20 cellular contexts compared by ENCODE assay signal in the genomic region with DNA sequence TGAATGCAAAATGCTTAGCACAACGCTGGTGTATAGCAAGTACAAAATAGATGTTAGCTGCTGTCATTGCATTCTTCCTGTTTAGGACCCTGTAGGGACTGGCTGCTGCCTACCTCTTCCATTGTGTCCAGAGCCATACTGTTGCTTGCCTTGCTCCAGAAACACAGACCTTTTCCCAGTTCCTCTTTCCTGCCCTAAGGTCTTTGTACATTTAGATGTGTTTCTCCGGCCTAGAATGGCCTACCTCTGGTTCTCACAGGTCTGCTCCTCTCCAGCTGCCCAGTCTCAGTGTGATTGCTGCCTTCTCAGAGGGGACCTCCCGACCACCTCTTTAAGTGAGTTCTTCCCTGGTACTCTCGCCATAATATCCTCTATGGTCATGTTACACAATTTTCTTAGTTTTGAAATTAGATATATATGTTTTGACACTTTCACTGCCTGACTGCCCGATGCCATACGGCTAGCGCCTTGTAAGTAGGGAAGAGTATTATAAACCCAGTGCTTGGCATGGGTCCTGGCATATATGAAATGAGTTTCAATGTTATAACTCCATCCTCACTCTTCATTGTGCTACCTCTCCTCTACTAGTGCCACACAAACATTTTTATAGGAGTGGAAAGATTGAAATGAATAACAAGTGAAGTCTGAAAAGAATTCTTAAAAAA. TPM values are rescaled to one million over a fixed set of nuclear protein-coding genes. Genes with fewer than 3 reads are reported as not detected.
A peak's percentile ranks its signal among the peaks of the same experiment; 100 is the strongest.
DNase-seq lines count a peak whose midpoint lies in the region; ATAC-seq, FAIRE-seq and TF ChIP-seq lines count a peak whose summit lies in the region.
"Had no signal": no experiment of that assay in that cellular context is flagged by ENCODE, and none has a peak within 500 bp of the region (broad histone marks: within the 10 kb centered on the region; RNA-seq: fewer than 3 reads in every experiment).

No MANE protein-coding gene starts in this region.

- H3K9me3 Mint-ChIP-seq in GM23338: peaks cover 3% of the 10 kb centered on the region; the same call in 1 of the 3 replicates
- H3K9me3 Mint-ChIP-seq in neural progenitor cell: peaks cover 17% of the 10 kb centered on the region

- H3K36me3 ChIP-seq in GM23338 (ENCODE audit: insufficient read depth) (no peaks in the 10 kb centered on the region), neural progenitor cell (no peaks in the 10 kb centered on the region)
- H3K36me3 ChIP-seq: colonic mucosa, pancreas had no signal

- H3K27ac Mint-ChIP-seq in GM23338 (no peak overlapping the region), neural progenitor cell (peak overlapping the region; percentile 97)
- H3K27ac Mint-ChIP-seq: activated CD4-positive, alpha-beta memory T cell treated with anti-CD3 and anti-CD28 coated beads for 36 hours; activated naive CD4-positive, alpha-beta T cell treated with anti-CD3 and anti-CD28 coated beads, Interleukin-2, amount 10 ng/mL, durations not matched to agents 7 days and 5 days; T-cell had no signal

- H3K27me3 ChIP-seq in GM23338 (ENCODE audit: insufficient read depth): no peaks in the 10 kb centered on the region
- H3K27me3 ChIP-seq in neural progenitor cell: no peaks in the 10 kb centered on the region
- H3K27me3 ChIP-seq: colonic mucosa, pancreas had no signal

- H3K4me1 ChIP-seq in GM23338 (ENCODE audit: insufficient read depth) (peaks cover 16% of the 10 kb centered on the region), neural progenitor cell (peaks cover 20% of the 10 kb centered on the region)
- H3K4me1 ChIP-seq: Caco-2, colonic mucosa, pancreas had no signal

- H3K27me3 Mint-ChIP-seq in GM23338 (ENCODE audit: insufficient read depth, low read depth, poor library complexity) (peaks cover 12% of the 10 kb centered on the region), neural progenitor cell (ENCODE audit: insufficient read depth, low read depth) (peaks cover 2% of the 10 kb centered on the region)
- H3K27me3 Mint-ChIP-seq: activated CD4-positive, alpha-beta memory T cell treated with anti-CD3 and anti-CD28 coated beads for 36 hours had no signal

- ATAC-seq in GM23338: no peak
- no peak for ATAC-seq in GM21381 (IDR thresholded peaks at IDR 0.05; ENCODE audit: unreplicated experiment)
- ATAC-seq in HG02981 (IDR thresholded peaks at IDR 0.05; ENCODE audit: unreplicated experiment): no peak
- ATAC-seq: T-cell had no signal

- no peak overlapping the region for H3K9ac ChIP-seq in neural progenitor cell
- H3K9ac ChIP-seq: KMS-11 had no signal

- 0 out of 2 replicates have a peak, but pooled peaks cover 2% of the 10 kb centered on the region for H3K9me2 ChIP-seq in GM23338 (ENCODE audit: insufficient read depth)

- H3K4me2 ChIP-seq in GM23338: no peak overlapping the region
- H3K4me2 ChIP-seq in neural progenitor cell: no peak overlapping the region
- H3K4me2 ChIP-seq: KMS-11 had no signal

- H2AFZ ChIP-seq in GM23338 (peak overlapping the region; percentile 83; the same call in 1 of the 2 replicates), neural progenitor cell (replicated peaks) (peak overlapping the region; percentile 9)

- H3K27ac ChIP-seq in GM23338 (ENCODE audit: low read depth): no peak overlapping the region
- H3K27ac ChIP-seq in caudate nucleus (ENCODE audit: low read depth, low read length): peak overlapping the region; percentile 97
- no peak overlapping the region for H3K27ac ChIP-seq in neural progenitor cell
- H3K27ac ChIP-seq: colonic mucosa, KMS-11 had no signal

- no peaks in the 10 kb centered on the region for H3K9me3 ChIP-seq in neural progenitor cell (ENCODE audit: low read depth)
- H3K9me3 ChIP-seq: Caco-2, colonic mucosa, pancreas had no signal

- H4K20me1 ChIP-seq in GM23338 (replicated peaks; ENCODE audit: insufficient read depth): no peaks in the 10 kb centered on the region
- no peaks in the 10 kb centered on the region for H4K20me1 ChIP-seq in neural progenitor cell (ENCODE audit: low read depth)

- H3K36me3 Mint-ChIP-seq in GM23338 (ENCODE audit: low read depth) (peaks cover 5% of the 10 kb centered on the region; the same call in 1 of the 3 replicates), neural progenitor cell (peaks cover 30% of the 10 kb centered on the region)
- H3K36me3 Mint-ChIP-seq: activated CD4-positive, alpha-beta memory T cell treated with anti-CD3 and anti-CD28 coated beads for 36 hours; activated naive CD4-positive, alpha-beta T cell treated with anti-CD3 and anti-CD28 coated beads, Interleukin-2, amount 10 ng/mL, durations not matched to agents 7 days and 5 days; T-cell had no signal

- H3K4me1 Mint-ChIP-seq in GM23338 (peaks cover 19% of the 10 kb centered on the region), neural progenitor cell (peaks cover 20% of the 10 kb centered on the region)
- H3K4me1 Mint-ChIP-seq: activated naive CD4-positive, alpha-beta T cell treated with anti-CD3 and anti-CD28 coated beads, Interleukin-2, amount 10 ng/mL, durations not matched to agents 7 days and 5 days; T-cell had no signal

- H3K79me2 ChIP-seq in GM23338 (replicated peaks; ENCODE audit: insufficient read depth) (no peaks in the 10 kb centered on the region), neural progenitor cell (ENCODE audit: low read depth) (no peaks in the 10 kb centered on the region)

- TF ChIP-seq CTCF in GM23338 (conservative IDR thresholded peaks at IDR 0.05; ENCODE audit: low read depth in 2 of 2): no peak
- no peak for TF ChIP-seq CTCF in neural progenitor cell (IDR thresholded peaks at IDR 0.05)

- no peak overlapping the region; the same call in 2 of the 3 replicates for H3K4me3 Mint-ChIP-seq in GM23338
- H3K4me3 Mint-ChIP-seq in neural progenitor cell: peak overlapping the region; percentile 63
- H3K4me3 Mint-ChIP-seq: activated CD4-positive, alpha-beta memory T cell treated with anti-CD3 and anti-CD28 coated beads for 36 hours; activated naive CD4-positive, alpha-beta T cell treated with anti-CD3 and anti-CD28 coated beads, Interleukin-2, amount 10 ng/mL, durations not matched to agents 7 days and 5 days; T-cell had no signal

- DNase-seq in GM23338 (ENCODE audit: low spot score) (no peak), NOMO-1 (lab: John Stamatoyannopoulos, UW; ENCODE audit: unreplicated experiment in 2 of 2) (peak; percentile 5 to 34), caudate nucleus (lab: John Stamatoyannopoulos, UW) (peak in 1 of 61 donors; percentile 8), neural progenitor cell (ENCODE audit: low spot score) (no peak), HTR-8/SVneo (ENCODE audit: insufficient read length, low spot score) (no peak)
- DNase-seq: activated CD4-positive, alpha-beta memory T cell treated with anti-CD3 and anti-CD28 coated beads for 36 hours; activated naive CD4-positive, alpha-beta T cell treated with anti-CD3 and anti-CD28 coated beads, Interleukin-2, amount 10 ng/mL, durations not matched to agents 7 days and 5 days; activated T-cell treated with anti-CD3 and anti-CD28 coated beads, Interleukin-2, amount 50 U/mL, for 1 hour; Caco-2; colonic mucosa; NCI-H1417; NCI-H2171; NCI-H774; pancreas; stimulated activated CD4-positive, alpha-beta T cell treated with anti-CD3 and anti-CD28 coated beads, Interleukin-2, amount 100 ng/mL, for 48 hours; T-cell had no signal

- no peak for FAIRE-seq in HTR-8/SVneo (lab: Jason Lieb, UNC)
- FAIRE-seq: pancreas had no signal

- H3K4me3 ChIP-seq in GM23338: no peak overlapping the region
- no peak overlapping the region for H3K4me3 ChIP-seq in neural progenitor cell
- H3K4me3 ChIP-seq: colonic mucosa, pancreas, skin epidermis had no signal

- H3F3A ChIP-seq in GM23338 (replicated peaks; ENCODE audit: low read depth): no peaks in the 10 kb centered on the region; the same call in 1 of the 2 replicates
- H3F3A ChIP-seq in neural progenitor cell (ENCODE audit: low read depth): peaks cover 17% of the 10 kb centered on the region

TF ChIP-seq in GM23338, 12 proteins besides CTCF, POLR2A, EP300 and RAD21 (continues in another document):
- TF ChIP-seq CREB1 (CRISPR knock-in tag; IDR thresholded peaks at IDR 0.05; ENCODE audit: low read depth): no peak

RNA-seq across cellular contexts. Expression of a gene that starts 48.3 kb away (rescaled TPM):
- total RNA-seq in GM23338 (2014; rRNA removed; shearing (Covaris generic)): 0.42 and 1.0 TPM in 2 replicates
- polyA plus RNA-seq in GM23338 (2016; fragmentation: Nextera tagmentation; extraction: Ambion mirVana): 2.1 and 3.6 TPM in 2 replicates
- total RNA-seq in neural progenitor cell (ENCODE audit: low replicate concordance): 3.1 and 8.2 TPM in 2 replicates
- total RNA-seq: activated CD4-positive, alpha-beta memory T cell treated with anti-CD3 and anti-CD28 coated beads for 36 hours had no signal

Comparison
In these comparisons a context has a peak if more than half of its experiments do, and no peak if none do; other contexts are left out.
1. DNase-seq: peak in NOMO-1 (2 of 2); none in GM23338 (single experiment), neural progenitor cell (single experiment) and HTR-8/SVneo (single experiment).